22 cellular contexts compared by ENCODE assay signal in genomic region chr5:59158637-59159391, GRCh38.
"Had no signal": no experiment of that assay in that cellular context is flagged by ENCODE, and none has a peak within 500 bp of the region (broad histone marks: within the 10 kb centered on the region; RNA-seq: fewer than 3 reads in every experiment).

No MANE protein-coding gene starts in this region.

- H3K27me3 Mint-ChIP-seq: activated T-cell treated with anti-CD3 and anti-CD28 coated beads, Interleukin-2, amount 50 U/mL, for 24 hours; natural killer cell treated with Interleukin-12 subunit alpha and Interleukin-12 subunit beta and Interleukin-15 and Interleukin-18, amount 100 ng/mL, for 72 hours; stimulated activated naive CD8-positive, alpha-beta T cell treated with anti-CD3 and anti-CD28 coated beads, Interleukin-15, Interleukin-2, amounts not matched to agents 100 ng/mL and 50 ng/mL, for 24 hours; type B pancreatic cell had no signal

- H3K36me3 Mint-ChIP-seq: natural killer cell treated with Interleukin-12 subunit alpha and Interleukin-12 subunit beta and Interleukin-15 and Interleukin-18, amount 100 ng/mL, for 72 hours; type B pancreatic cell had no signal

- H3K9me3 ChIP-seq: body of pancreas, suprapubic skin had no signal

- DNase-seq: activated CD4-positive, alpha-beta T cell treated with anti-CD3 and anti-CD28 coated beads for 48 hours; activated CD4-positive, CD25-positive, alpha-beta regulatory T cell; activated CD8-positive, alpha-beta T cell treated with anti-CD3 and anti-CD28 coated beads, Interleukin-2, amount 10 ng/mL, durations not matched to agents 7 days and 5 days; activated naive CD4-positive, alpha-beta T cell treated with anti-CD3 and anti-CD28 coated beads for 36 hours; activated T-cell treated with anti-CD3 and anti-CD28 coated beads, Interleukin-2, amount 50 U/mL, for 24 hours; body of pancreas; central memory CD4-positive, alpha-beta T cell; endodermal cell; head of caudate nucleus; kidney glomerular epithelial cell; stimulated activated CD4-positive, alpha-beta T cell treated with anti-CD3 and anti-CD28 coated beads, Interleukin-2, amount 100 ng/mL, for 24 hours; T-helper 1 cell; T1000 had no signal

- H3K4me3 ChIP-seq: body of pancreas, lung, suprapubic skin had no signal

- H3K27ac Mint-ChIP-seq: activated CD8-positive, alpha-beta T cell treated with anti-CD3 and anti-CD28 coated beads, Interleukin-2, amount 10 ng/mL, durations not matched to agents 7 days and 5 days; activated naive CD4-positive, alpha-beta T cell treated with anti-CD3 and anti-CD28 coated beads for 36 hours; activated T-cell treated with anti-CD3 and anti-CD28 coated beads, Interleukin-2, amount 50 U/mL, for 24 hours; endodermal cell; mesothelial cell of epicardium; stimulated activated naive CD8-positive, alpha-beta T cell treated with anti-CD3 and anti-CD28 coated beads, Interleukin-15, Interleukin-2, amounts not matched to agents 100 ng/mL and 50 ng/mL, for 24 hours; type B pancreatic cell had no signal

- H3K36me3 ChIP-seq: suprapubic skin had no signal

- ATAC-seq: activated CD8-positive, alpha-beta T cell treated with anti-CD3 and anti-CD28 coated beads, Interleukin-2, amount 10 ng/mL, durations not matched to agents 7 days and 5 days; natural killer cell treated with Interleukin-12 subunit alpha and Interleukin-12 subunit beta and Interleukin-15 and Interleukin-18, amount 100 ng/mL, for 72 hours had no signal

- H3K27ac ChIP-seq: body of pancreas, epithelial cell of prostate, foreskin keratinocyte, suprapubic skin had no signal

- H3K4me3 Mint-ChIP-seq: activated CD8-positive, alpha-beta T cell treated with anti-CD3 and anti-CD28 coated beads, Interleukin-2, amount 10 ng/mL, durations not matched to agents 7 days and 5 days; activated naive CD4-positive, alpha-beta T cell treated with anti-CD3 and anti-CD28 coated beads for 36 hours; activated T-cell treated with anti-CD3 and anti-CD28 coated beads, Interleukin-2, amount 50 U/mL, for 24 hours; endodermal cell; mesothelial cell of epicardium; natural killer cell treated with Interleukin-12 subunit alpha and Interleukin-12 subunit beta and Interleukin-15 and Interleukin-18, amount 100 ng/mL, for 72 hours; stimulated activated naive CD8-positive, alpha-beta T cell treated with anti-CD3 and anti-CD28 coated beads, Interleukin-15, Interleukin-2, amounts not matched to agents 100 ng/mL and 50 ng/mL, for 24 hours; type B pancreatic cell had no signal

- H3K9me3 Mint-ChIP-seq: activated naive CD4-positive, alpha-beta T cell treated with anti-CD3 and anti-CD28 coated beads for 36 hours; activated T-cell treated with anti-CD3 and anti-CD28 coated beads, Interleukin-2, amount 50 U/mL, for 24 hours; endodermal cell; mesothelial cell of epicardium; natural killer cell treated with Interleukin-12 subunit alpha and Interleukin-12 subunit beta and Interleukin-15 and Interleukin-18, amount 100 ng/mL, for 72 hours; stimulated activated naive CD8-positive, alpha-beta T cell treated with anti-CD3 and anti-CD28 coated beads, Interleukin-15, Interleukin-2, amounts not matched to agents 100 ng/mL and 50 ng/mL, for 24 hours; type B pancreatic cell had no signal

- H3K27me3 ChIP-seq: body of pancreas, foreskin keratinocyte, suprapubic skin had no signal

- H3K4me1 ChIP-seq: body of pancreas, parathyroid adenoma, suprapubic skin had no signal
